Comparison of ENCODE assay signal across 8 cellular contexts in the genomic region with DNA sequence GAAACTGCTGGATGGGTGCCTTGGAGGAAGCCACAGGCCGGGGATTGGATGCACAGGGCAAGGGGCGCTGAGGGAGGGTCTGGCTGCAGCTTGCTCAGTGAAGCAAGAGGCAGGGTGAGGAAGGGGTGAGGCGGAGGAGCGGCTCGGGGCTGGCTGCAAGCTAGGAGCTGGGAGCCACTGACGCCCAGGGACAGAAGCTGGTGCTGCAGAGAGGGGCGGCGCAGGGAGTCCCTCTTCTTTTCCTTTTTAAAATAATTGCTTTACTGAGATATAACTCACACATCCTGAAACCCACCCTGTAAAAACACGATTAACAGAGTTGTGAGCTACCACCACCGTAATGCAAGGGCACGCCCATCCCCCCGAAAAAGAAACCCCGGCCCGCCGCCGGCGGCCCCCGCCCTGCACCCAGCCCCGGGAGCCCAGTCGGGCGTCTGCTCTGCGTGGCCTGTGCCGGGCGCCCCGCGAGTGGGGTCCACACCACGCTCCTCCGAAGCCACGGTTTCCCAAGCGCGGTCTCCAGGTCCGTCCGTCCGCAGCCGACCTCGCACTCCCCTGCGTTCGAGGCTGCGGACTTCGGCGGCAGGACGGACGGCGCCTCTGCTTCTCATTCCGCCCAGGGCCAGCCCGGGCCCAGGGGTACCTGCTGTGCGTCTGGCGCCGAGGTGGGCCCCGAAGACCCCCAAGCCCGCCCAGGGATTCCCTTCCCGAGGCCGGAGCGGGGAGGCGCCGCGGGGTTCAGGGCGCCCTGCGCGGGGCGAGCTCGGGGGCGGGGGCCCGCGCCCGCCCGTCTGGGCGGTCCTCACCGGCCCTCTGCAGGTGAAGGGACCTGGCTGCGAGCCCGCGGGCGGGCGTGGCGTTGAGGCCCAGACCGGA. TPM values are rescaled to one million over a fixed set of nuclear protein-coding genes. Genes with fewer than 3 reads are reported as not detected.
A peak's percentile ranks its signal among the peaks of the same experiment; 100 is the strongest.
DNase-seq lines count a peak whose midpoint lies in the region; ATAC-seq and TF ChIP-seq lines count a peak whose summit lies in the region.

No MANE protein-coding gene starts in this region.

- H4K5ac ChIP-seq in mesendoderm (ENCODE audit: low read length) = no peak overlapping the region

- peaks cover 22% of the 10 kb centered on the region for H3K4me1 Mint-ChIP-seq in GM23338
- peaks cover 47% of the 10 kb centered on the region for H3K4me1 Mint-ChIP-seq in activated CD4-positive, alpha-beta memory T cell treated with anti-CD3 and anti-CD28 coated beads for 36 hours (ENCODE audit: low read depth)
- peaks cover 45% of the 10 kb centered on the region for H3K4me1 Mint-ChIP-seq in stimulated activated naive CD8-positive, alpha-beta T cell treated with anti-CD3 and anti-CD28 coated beads, Interleukin-15, Interleukin-2, amounts not matched to agents 100 ng/mL and 50 ng/mL, for 24 hours (ENCODE audit: low read depth)

- H2AFZ ChIP-seq in GM23338 (peak overlapping the region; percentile 72), MM.1S (ENCODE audit: low read length) (peak overlapping the region; percentile 87)

- H3K9me2 ChIP-seq in GM23338 (ENCODE audit: insufficient read depth) (no peaks in the 10 kb centered on the region), MM.1S (replicated peaks; ENCODE audit: insufficient read depth, low read length) (no peaks in the 10 kb centered on the region)

- no peak for TF ChIP-seq CTCF in GM23338 (conservative IDR thresholded peaks at IDR 0.05; ENCODE audit: low read depth in 2 of 2)
- TF ChIP-seq CTCF in MM.1S (IDR thresholded peaks at IDR 0.05; ENCODE audit: low read length) = peak; percentile 28; the same call in 1 of the 2 replicates

- peaks cover 7% of the 10 kb centered on the region for H3K79me1 ChIP-seq in mesendoderm (ENCODE audit: low read length)

- peak overlapping the region; percentile 81 for H3K4me3 Mint-ChIP-seq in GM23338
- H3K4me3 Mint-ChIP-seq in activated CD4-positive, alpha-beta memory T cell treated with anti-CD3 and anti-CD28 coated beads for 36 hours = peak overlapping the region; percentile 82
- H3K4me3 Mint-ChIP-seq in stimulated activated naive CD8-positive, alpha-beta T cell treated with anti-CD3 and anti-CD28 coated beads, Interleukin-15, Interleukin-2, amounts not matched to agents 100 ng/mL and 50 ng/mL, for 24 hours = peak overlapping the region; percentile 86

- H3K9me3 Mint-ChIP-seq in GM23338 = no peaks in the 10 kb centered on the region
- H3K9me3 Mint-ChIP-seq in activated CD4-positive, alpha-beta memory T cell treated with anti-CD3 and anti-CD28 coated beads for 36 hours = no peaks in the 10 kb centered on the region
- H3K9me3 Mint-ChIP-seq in stimulated activated naive CD8-positive, alpha-beta T cell treated with anti-CD3 and anti-CD28 coated beads, Interleukin-15, Interleukin-2, amounts not matched to agents 100 ng/mL and 50 ng/mL, for 24 hours = no peaks in the 10 kb centered on the region

- H3K9ac ChIP-seq in MM.1S (ENCODE audit: low read length) (peak overlapping the region; percentile 87), mesendoderm (ENCODE audit: low read length) (peak overlapping the region; percentile 98)

- H3K79me2 ChIP-seq in GM23338 (replicated peaks; ENCODE audit: insufficient read depth) (no peaks in the 10 kb centered on the region; the same call in 1 of the 2 replicates), MM.1S (ENCODE audit: low read length) (peaks cover 8% of the 10 kb centered on the region), mesendoderm (ENCODE audit: control insufficient read depth, insufficient read depth, low read length) (no peaks in the 10 kb centered on the region)

- peak; percentile 7 for DNase-seq in NCI-H1105 treated with DMSO at 0.1 percent for 48 hours (lab: John Stamatoyannopoulos, UW)
- no peak for DNase-seq in NCI-H1105 (lab: John Stamatoyannopoulos, UW)
- DNase-seq in GM23338 (ENCODE audit: low spot score) = peak; percentile 76
- DNase-seq in MM.1S = peak; percentile 40
- peak; percentile 57 for DNase-seq in activated CD4-positive, alpha-beta memory T cell treated with anti-CD3 and anti-CD28 coated beads for 36 hours
- peak in 2 of 3 donors; percentile 22 to 30 for DNase-seq in effector memory CD4-positive, alpha-beta T cell
- DNase-seq in mesendoderm = peak; percentile 86

- no peak overlapping the region for H2AK5ac ChIP-seq in mesendoderm (ENCODE audit: low read length)

- H3F3A ChIP-seq in GM23338 (replicated peaks; ENCODE audit: low read depth) (peaks cover 8% of the 10 kb centered on the region), MM.1S (ENCODE audit: insufficient read depth, low read length) (peaks cover 18% of the 10 kb centered on the region)

- intact Hi-C loops in activated CD4-positive, alpha-beta memory T cell treated with anti-CD3 and anti-CD28 coated beads for 36 hours (cut with micrococcal nuclease) = loop anchor here (1.0 to 5.0 kb wide), 11 partner anchors 15 to 413 kb away; partner anchors contain the start of genes FGFRL1, GAK, SLBP and TACC3

- H3K36me3 ChIP-seq in GM23338 (ENCODE audit: insufficient read depth) (no peaks in the 10 kb centered on the region), MM.1S (replicated peaks; ENCODE audit: insufficient read depth, low read length) (no peaks in the 10 kb centered on the region), mesendoderm (ENCODE audit: control insufficient read depth, insufficient read depth, low read length) (no peaks in the 10 kb centered on the region)
- H3K36me3 ChIP-seq in effector memory CD4-positive, alpha-beta T cell (ENCODE audit: control insufficient read depth, insufficient read depth, low read length) = peaks cover 5% of the 10 kb centered on the region

- H2BK15ac ChIP-seq in mesendoderm (replicated peaks; ENCODE audit: low read depth) = no peak overlapping the region

- POLR2A ChIA-PET in activated CD4-positive, alpha-beta memory T cell treated with anti-CD3 and anti-CD28 coated beads for 36 hours (lab: Charles Lee) = interaction anchor here (0.6 to 3.5 kb wide), 7 partner anchors 11 to 401 kb away, joined by 3 to 45 read pairs (median 5); partner anchors contain the start of genes CTBP1 and MAEA

- no peak overlapping the region for H2BK120ac ChIP-seq in mesendoderm (ENCODE audit: low read depth, low read length)

- peak overlapping the region; percentile 13 for H2BK5ac ChIP-seq in mesendoderm (ENCODE audit: low read length)

- no peak overlapping the region for H3K23ac ChIP-seq in mesendoderm (ENCODE audit: low read length)

- H3K4me2 ChIP-seq in GM23338 = peak overlapping the region; percentile 81
- H3K4me2 ChIP-seq in MM.1S (ENCODE audit: low read depth, low read length) = peak overlapping the region; percentile 76
- H3K4me2 ChIP-seq in mesendoderm (ENCODE audit: low read length) = peak overlapping the region; percentile 23

- peak overlapping the region; percentile 18; the same call in 1 of the 2 replicates for H3K27ac Mint-ChIP-seq in GM23338
- peak overlapping the region; percentile 57 for H3K27ac Mint-ChIP-seq in activated CD4-positive, alpha-beta memory T cell treated with anti-CD3 and anti-CD28 coated beads for 36 hours
- peak overlapping the region; percentile 69 for H3K27ac Mint-ChIP-seq in stimulated activated naive CD8-positive, alpha-beta T cell treated with anti-CD3 and anti-CD28 coated beads, Interleukin-15, Interleukin-2, amounts not matched to agents 100 ng/mL and 50 ng/mL, for 24 hours

- peak overlapping the region; percentile 97 for H3K56ac ChIP-seq in mesendoderm (ENCODE audit: low read length)

- CTCF ChIA-PET in activated CD4-positive, alpha-beta memory T cell treated with anti-CD3 and anti-CD28 coated beads for 36 hours (lab: Charles Lee) = interaction anchor here (0.7 to 3.3 kb wide), 15 partner anchors 10 to 377 kb away, joined by 3 to 17 read pairs (median 3); partner anchors contain the start of genes CTBP1 and MAEA

- no peaks in the 10 kb centered on the region for H3K27me3 ChIP-seq in GM23338 (ENCODE audit: insufficient read depth)
- no peaks in the 10 kb centered on the region for H3K27me3 ChIP-seq in MM.1S (replicated peaks; ENCODE audit: insufficient read depth, low read length)
- no peaks in the 10 kb centered on the region for H3K27me3 ChIP-seq in effector memory CD4-positive, alpha-beta T cell (replicated peaks; ENCODE audit: control insufficient read depth, insufficient read depth, low read length, poor library complexity, severe bottlenecking)
- no peaks in the 10 kb centered on the region for H3K27me3 ChIP-seq in mesendoderm (ENCODE audit: insufficient read depth, low read length, poor library complexity)

- H3K9me3 ChIP-seq in MM.1S (replicated peaks; ENCODE audit: insufficient read depth, low read length) = no peaks in the 10 kb centered on the region
- no peaks in the 10 kb centered on the region for H3K9me3 ChIP-seq in effector memory CD4-positive, alpha-beta T cell (ENCODE audit: control insufficient read depth, low read length)

- peaks cover 19% of the 10 kb centered on the region for H3K27me3 Mint-ChIP-seq in GM23338 (ENCODE audit: insufficient read depth, low read depth, poor library complexity)
- no peaks in the 10 kb centered on the region for H3K27me3 Mint-ChIP-seq in activated CD4-positive, alpha-beta memory T cell treated with anti-CD3 and anti-CD28 coated beads for 36 hours
- no peaks in the 10 kb centered on the region for H3K27me3 Mint-ChIP-seq in stimulated activated naive CD8-positive, alpha-beta T cell treated with anti-CD3 and anti-CD28 coated beads, Interleukin-15, Interleukin-2, amounts not matched to agents 100 ng/mL and 50 ng/mL, for 24 hours

- H3K4me3 ChIP-seq in GM23338 (peak overlapping the region; percentile 79), MM.1S (ENCODE audit: low read length) (peak overlapping the region; percentile 96), mesendoderm (ENCODE audit: low read length) (peak overlapping the region; percentile 82)
- peak overlapping the region; percentile 92 for H3K4me3 ChIP-seq in effector memory CD4-positive, alpha-beta T cell (ENCODE audit: insufficient read depth, low read depth, low read length, poor library complexity, severe bottlenecking)

- H4K20me1 ChIP-seq in GM23338 (replicated peaks; ENCODE audit: insufficient read depth) = 0 out of 2 replicates have a peak, but pooled peaks cover 7% of the 10 kb centered on the region
- H4K20me1 ChIP-seq in MM.1S (ENCODE audit: insufficient read depth, low read length) = no peaks in the 10 kb centered on the region

- ATAC-seq in GM23338 = peak; percentile 48

- peak overlapping the region; percentile 66 for H4K8ac ChIP-seq in mesendoderm (ENCODE audit: low read depth, low read length)

- H3K36me3 Mint-ChIP-seq in GM23338 (ENCODE audit: low read depth) = peaks cover 19% of the 10 kb centered on the region
- H3K36me3 Mint-ChIP-seq in activated CD4-positive, alpha-beta memory T cell treated with anti-CD3 and anti-CD28 coated beads for 36 hours = peaks cover 11% of the 10 kb centered on the region
- peaks cover 8% of the 10 kb centered on the region for H3K36me3 Mint-ChIP-seq in stimulated activated naive CD8-positive, alpha-beta T cell treated with anti-CD3 and anti-CD28 coated beads, Interleukin-15, Interleukin-2, amounts not matched to agents 100 ng/mL and 50 ng/mL, for 24 hours (ENCODE audit: low read depth)

- H3K27ac ChIP-seq in GM23338 (ENCODE audit: low read depth) = 0 out of 2 replicates have a peak overlapping the region, but pooled peaks have one; percentile 19
- peak overlapping the region; percentile 60; the same call in 1 of the 2 replicates for H3K27ac ChIP-seq in MM.1S (ENCODE audit: low read length)
- peak overlapping the region; percentile 88 for H3K27ac ChIP-seq in effector memory CD4-positive, alpha-beta T cell (ENCODE audit: insufficient read depth, low read length, poor library complexity, severe bottlenecking)
- H3K27ac ChIP-seq in mesendoderm (ENCODE audit: low read depth, low read length) = peak overlapping the region; percentile 89

- WGBS in mesendoderm (ENCODE audit: extremely low coverage, insufficient coverage, low lambda C conversion rate) = no CpG with 5 or more reads among the region's 76 CpGs

- peak overlapping the region; percentile 60 for H3K18ac ChIP-seq in mesendoderm (ENCODE audit: low read length)

- peak overlapping the region; percentile 46 for H3K4ac ChIP-seq in mesendoderm (ENCODE audit: low read depth, low read length)

- H3K4me1 ChIP-seq in GM23338 (ENCODE audit: insufficient read depth) (peaks cover 8% of the 10 kb centered on the region), MM.1S (ENCODE audit: low read length) (0 out of 2 replicates have a peak, but pooled peaks cover 4% of the 10 kb centered on the region), mesendoderm (ENCODE audit: control insufficient read depth, low read depth, low read length) (no peaks in the 10 kb centered on the region)
- H3K4me1 ChIP-seq in effector memory CD4-positive, alpha-beta T cell (ENCODE audit: control insufficient read depth, insufficient read depth, low read length, poor library complexity, severe bottlenecking) = peaks cover 15% of the 10 kb centered on the region

RNA-seq across cellular contexts. Expression of gene UVSSA, which starts 0.9 kb away (rescaled TPM):
- total RNA-seq in GM23338 (2014; rRNA removed; shearing (Covaris generic)) = 11.8 and 27.7 TPM in 2 replicates
- polyA plus RNA-seq in GM23338 (2016; fragmentation: Nextera tagmentation; extraction: Ambion mirVana) = 5.9 and 6.5 TPM in 2 replicates
- total RNA-seq in activated CD4-positive, alpha-beta memory T cell treated with anti-CD3 and anti-CD28 coated beads for 36 hours = 10 to 100 TPM; 20.2 to 21.5 TPM
- polyA plus RNA-seq in mesendoderm (2013, experiment 1 of 2) = 4.3 TPM
- polyA plus RNA-seq in mesendoderm (2013, experiment 2 of 2) = 4.6 TPM

RNA-seq across cellular contexts. Expression of gene MAEA, which starts 56.5 kb away (rescaled TPM):
- 99.0 and 120 TPM in 2 replicates for total RNA-seq in GM23338 (2014; rRNA removed; shearing (Covaris generic))
- 48.3 and 49.8 TPM in 2 replicates for polyA plus RNA-seq in GM23338 (2016; fragmentation: Nextera tagmentation; extraction: Ambion mirVana)
- total RNA-seq in activated CD4-positive, alpha-beta memory T cell treated with anti-CD3 and anti-CD28 coated beads for 36 hours = 10 to 100 TPM; 47.3 to 50.3 TPM
- polyA plus RNA-seq in mesendoderm (2013, experiment 1 of 2) = 57.0 TPM
- polyA plus RNA-seq in mesendoderm (2013, experiment 2 of 2) = 55.7 TPM

Comparison
In these comparisons a context has a peak if more than half of its experiments do, and no peak if none do; other contexts are left out.
1. H3K27ac ChIP-seq: peak in every context shown above with its lines; median percentile 89 in mesendoderm; 88 in effector memory CD4-positive, alpha-beta T cell; 60 in MM.1S; 19 in GM23338.
2. H3K4me2 ChIP-seq: peak in every context shown above with its lines; median percentile 81 in GM23338; 76 in MM.1S; 23 in mesendoderm.
3. H3K27ac Mint-ChIP-seq: peak in every context shown above with its lines; median percentile 69 in stimulated activated naive CD8-positive, alpha-beta T cell treated with anti-CD3 and anti-CD28 coated beads, Interleukin-15, Interleukin-2, amounts not matched to agents 100 ng/mL and 50 ng/mL, for 24 hours; 57 in activated CD4-positive, alpha-beta memory T cell treated with anti-CD3 and anti-CD28 coated beads for 36 hours; 18 in GM23338.